In genomic region chr11:94506513-94506912, GRCh38 we compare ENCODE assay signal across 5 cellular contexts. TPM values are rescaled to one million over a fixed set of nuclear protein-coding genes. Genes with fewer than 3 reads are reported as not detected.
"Had no signal": no experiment of that assay in that cellular context is flagged by ENCODE, and none has a peak within 500 bp of the region (broad histone marks: within the 10 kb centered on the region; RNA-seq: fewer than 3 reads in every experiment).

No MANE protein-coding gene starts in this region.

RNA-seq across cellular contexts. Expression of gene C11orf97, which starts 5.7 kb away (rescaled TPM):
- total RNA-seq: GM23338, H1, H9, HT-29, IMR-90 had no signal
- polyA plus RNA-seq: GM23338, H1, IMR-90 had no signal
